13 cellular contexts compared by ENCODE assay signal in genomic region chr9:129319076-129319937, GRCh38.
A peak's percentile ranks its signal among the peaks of the same experiment; 100 is the strongest.
DNase-seq lines count a peak whose midpoint lies in the region; ATAC-seq, FAIRE-seq and TF ChIP-seq lines count a peak whose summit lies in the region.
"Had no signal": no experiment of that assay in that cellular context is flagged by ENCODE, and none has a peak within 500 bp of the region (broad histone marks: within the 10 kb centered on the region; RNA-seq: fewer than 3 reads in every experiment).

No MANE protein-coding gene starts in this region.

- peaks cover 0 to 7% of the 10 kb centered on the region in 2 donors for H3K27me3 Mint-ChIP-seq in natural killer cell (ENCODE audit: low read depth in 2 of 2)

- no peak for TF ChIP-seq POLR2A in thyroid gland (IDR thresholded peaks at IDR 0.05)
- TF ChIP-seq POLR2A in H54 (IDR thresholded peaks at IDR 0.05; ENCODE audit: low read depth, low read length) = no peak

- no peak for TF ChIP-seq CTCF in colonic mucosa (IDR thresholded peaks at IDR 0.05)
- no peak for TF ChIP-seq CTCF in natural killer cell (IDR thresholded peaks at IDR 0.05)
- no peak for TF ChIP-seq CTCF in thyroid gland (IDR thresholded peaks at IDR 0.05)

- FAIRE-seq in H54 (lab: Jason Lieb, UNC) = no peak

- ATAC-seq in natural killer cell (no peak), HG03159 (IDR thresholded peaks at IDR 0.05; ENCODE audit: unreplicated experiment) (no peak)

- 80 to 86% methylated on average over 23 to 29 of the region's 30 CpGs for WGBS in thyroid gland, 2 donors

- H3K27ac ChIP-seq in colonic mucosa (no peak overlapping the region), thyroid gland (peak overlapping the region; percentile 84 to 93 (median 88))
- H3K27ac ChIP-seq: SJSA1 had no signal

- H3K36me3 ChIP-seq in colonic mucosa (no peaks in the 10 kb centered on the region), thyroid gland (no peaks in the 10 kb centered on the region)
- H3K36me3 ChIP-seq: SJSA1 had no signal

- H3K9me3 ChIP-seq in colonic mucosa (no peaks in the 10 kb centered on the region), thyroid gland (no peaks in the 10 kb centered on the region)
- H3K9me3 ChIP-seq: SJSA1 had no signal

- no peak overlapping the region for H3K4me3 ChIP-seq in colonic mucosa
- H3K4me3 ChIP-seq in thyroid gland (replicated peaks in 1 of 3) = peak overlapping the region in 1 of 3 donors; percentile 34
- H3K4me3 ChIP-seq: SJSA1 had no signal

- H3K4me3 Mint-ChIP-seq in natural killer cell = no peak overlapping the region

- H3K27me3 ChIP-seq in colonic mucosa (no peaks in the 10 kb centered on the region), thyroid gland (no peaks in the 10 kb centered on the region)
- H3K27me3 ChIP-seq: SJSA1 had no signal

- H3K4me1 ChIP-seq in colonic mucosa (peaks cover 6% of the 10 kb centered on the region), thyroid gland (peaks cover 26 to 69% of the 10 kb centered on the region in 2 donors)

- peak; percentile 54 for DNase-seq in activated CD8-positive, alpha-beta memory T cell treated with anti-CD3 and anti-CD28 coated beads for 24 hours
- DNase-seq in activated CD8-positive, alpha-beta memory T cell treated with anti-CD3 and anti-CD28 coated beads, Interleukin-2, amount 50 U/mL, for 4 hours = no peak
- peak; percentile 23 for DNase-seq in colonic mucosa
- DNase-seq in natural killer cell = peak; percentile 9
- DNase-seq in thyroid gland = no peak
- DNase-seq in H54 (ENCODE audit: insufficient read length, low spot score) = no peak
- no peak for DNase-seq in NCI-H2029 (lab: John Stamatoyannopoulos, UW)
- DNase-seq: activated CD4-positive, alpha-beta T cell treated with anti-CD3 and anti-CD28 coated beads, Interleukin-2, amount 50 U/mL, for 4 hours; foreskin fibroblast; mesendoderm; NCI-H2107 had no signal

- no peak overlapping the region for H3K27ac Mint-ChIP-seq in natural killer cell

- H3K36me3 Mint-ChIP-seq in natural killer cell = no peaks in the 10 kb centered on the region

- H3K4me1 Mint-ChIP-seq in natural killer cell = peaks cover 10 to 11% of the 10 kb centered on the region in 2 donors

- no peaks in the 10 kb centered on the region for H3K9me3 Mint-ChIP-seq in natural killer cell

- no peak overlapping the region for H3K9ac ChIP-seq in colonic mucosa (ENCODE audit: low read depth in 2 of 2, low read length in 2 of 2)

- intact Hi-C loops in colonic mucosa (cut with DNase I) = no loop called here
- intact Hi-C loops in natural killer cell (cut with micrococcal nuclease) = no loop called here
- intact Hi-C loops in thyroid gland (cut with DNase I) = no loop called here

Comparison
In these comparisons a context has a peak if more than half of its experiments do, and no peak if none do; other contexts are left out.
1. DNase-seq: peak in activated CD8-positive, alpha-beta memory T cell treated with anti-CD3 and anti-CD28 coated beads for 24 hours (single experiment), colonic mucosa (single experiment) and natural killer cell (single experiment); none in activated CD8-positive, alpha-beta memory T cell treated with anti-CD3 and anti-CD28 coated beads, Interleukin-2, amount 50 U/mL, for 4 hours (single experiment), thyroid gland (0 of 2), H54 (single experiment) and NCI-H2029 (single experiment).